Comparison of ENCODE assay signal across 8 cellular contexts in the genomic region with DNA sequence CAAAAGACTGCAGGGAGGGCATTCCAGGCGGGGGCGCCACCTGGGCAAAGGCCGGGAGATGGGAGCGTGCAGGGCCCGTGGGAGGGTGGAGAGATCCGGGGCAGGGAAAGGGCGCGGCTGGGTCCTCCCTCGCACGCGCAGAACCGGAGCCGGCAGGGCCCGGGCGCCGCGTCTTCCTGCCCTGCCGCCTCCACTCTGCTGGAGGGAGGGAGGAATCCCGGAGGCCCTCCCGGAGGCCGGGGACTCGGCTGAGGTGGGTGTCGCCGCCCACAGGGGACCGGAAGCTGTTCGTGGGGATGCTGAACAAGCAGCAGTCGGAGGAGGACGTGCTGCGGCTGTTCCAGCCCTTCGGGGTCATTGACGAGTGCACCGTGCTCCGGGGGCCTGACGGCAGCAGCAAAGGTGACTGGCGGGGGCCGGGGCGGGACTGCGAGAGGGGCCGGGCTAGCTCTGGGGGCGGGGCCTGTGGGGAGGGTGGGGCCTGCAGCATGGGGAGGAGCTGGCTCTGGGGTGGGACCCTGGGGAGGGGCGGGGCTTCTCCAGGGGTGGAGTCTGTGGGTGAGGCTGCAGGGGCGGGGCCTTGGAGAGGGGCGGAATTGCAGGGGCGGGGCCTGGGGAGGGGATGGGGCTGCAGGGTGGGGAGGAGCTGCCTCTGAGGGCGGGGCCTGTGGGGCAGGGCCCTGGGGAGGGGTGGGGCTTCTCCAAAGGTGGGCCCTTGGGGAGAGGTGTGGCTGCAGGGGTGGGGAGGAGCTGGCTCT. TPM values are rescaled to one million over a fixed set of nuclear protein-coding genes. Genes with fewer than 3 reads are reported as not detected.
DNase-seq lines count a peak whose midpoint lies in the region; ATAC-seq and TF ChIP-seq lines count a peak whose summit lies in the region.

No MANE protein-coding gene starts in this region.

- peaks cover 9% of the 10 kb centered on the region; the same call in 1 of the 2 replicates for H3K9me3 ChIP-seq in Caco-2

- no peak overlapping the region for H3K27ac Mint-ChIP-seq in Caco-2 (ENCODE audit: unreplicated experiment)
- peak overlapping the region; percentile 45 to 94 (median 88) for H3K27ac Mint-ChIP-seq in naive thymus-derived CD8-positive, alpha-beta T cell
- peak overlapping the region; percentile 41 for H3K27ac Mint-ChIP-seq in stimulated activated memory B cell treated with anti-CD40 and anti-IgM and Interleukin-4, amounts not matched to agents 10 μg/mL and 1 μg/mL and 100 μg/mL, for 72 hours

- H3K9me3 Mint-ChIP-seq in Caco-2 (ENCODE audit: unreplicated experiment): no peaks in the 10 kb centered on the region
- H3K9me3 Mint-ChIP-seq in naive thymus-derived CD8-positive, alpha-beta T cell: peaks cover 0 to 2% (median 0%) of the 10 kb centered on the region in 9 donors
- H3K9me3 Mint-ChIP-seq in stimulated activated memory B cell treated with anti-CD40 and anti-IgM and Interleukin-4, amounts not matched to agents 10 μg/mL and 1 μg/mL and 100 μg/mL, for 72 hours: peaks cover 5% of the 10 kb centered on the region

- no peaks in the 10 kb centered on the region for H3K27me3 ChIP-seq in Caco-2 (replicated peaks; ENCODE audit: control insufficient read depth, insufficient read depth, low read length)

- CTCF ChIA-PET in Caco-2 (lab: Charles Lee): interaction anchor here (0.5 to 1.1 kb wide), 7 partner anchors 8 to 258 kb away, joined by 3 to 5 read pairs (median 3); no protein-coding TSS in a partner anchor

- H3K36me3 Mint-ChIP-seq in Caco-2 (ENCODE audit: insufficient read depth, unreplicated experiment): no peaks in the 10 kb centered on the region
- H3K36me3 Mint-ChIP-seq in naive thymus-derived CD8-positive, alpha-beta T cell: no peaks in the 10 kb centered on the region
- no peaks in the 10 kb centered on the region for H3K36me3 Mint-ChIP-seq in stimulated activated memory B cell treated with anti-CD40 and anti-IgM and Interleukin-4, amounts not matched to agents 10 μg/mL and 1 μg/mL and 100 μg/mL, for 72 hours

- ATAC-seq in naive thymus-derived CD8-positive, alpha-beta T cell: peak; percentile 84 to 86
- peak; percentile 80 for ATAC-seq in stimulated activated memory B cell treated with anti-CD40 and anti-IgM and Interleukin-4, amounts not matched to agents 10 μg/mL and 1 μg/mL and 100 μg/mL, for 72 hours
- ATAC-seq in GM19397 (IDR thresholded peaks at IDR 0.05; ENCODE audit: unreplicated experiment): no peak

- intact Hi-C loops in Caco-2 (cut with micrococcal nuclease; ENCODE audit: unreplicated experiment): no loop called here

- no TSS peak for BruUV-seq in Caco-2 (replicated peaks; lab: Mats Ljungman, UMichigan)

- peak; percentile 68 to 86 for DNase-seq in Caco-2
- peak in 74 of 76 experiments; percentile 41 to 99 (median 93) for DNase-seq in HUDEP-2 (lab: John Stamatoyannopoulos, UW; ENCODE audit: unreplicated experiment in 76 of 76)
- peak; percentile 35 for DNase-seq in OCI-M2 (lab: John Stamatoyannopoulos, UW; ENCODE audit: unreplicated experiment)
- DNase-seq in activated T-cell treated with anti-CD3 and anti-CD28 coated beads for 1 hour (ENCODE audit: low read depth): peak; percentile 87
- no peak for DNase-seq in epithelial cell of proximal tubule (ENCODE audit: low read depth)
- peak; percentile 87 to 99 (median 95) for DNase-seq in naive thymus-derived CD8-positive, alpha-beta T cell

- H3K4me1 ChIP-seq in Caco-2: no peaks in the 10 kb centered on the region

- POLR2A ChIA-PET in Caco-2 (lab: Charles Lee): interaction anchor here (0.6 kb wide), 1 partner anchor 1794 kb away, joined by 5 read pairs; no protein-coding TSS in a partner anchor
- POLR2A ChIA-PET in naive thymus-derived CD8-positive, alpha-beta T cell (lab: Charles Lee): interaction anchor here (0.5 to 2.2 kb wide), 10 partner anchors 9 to 1067 kb away, joined by 3 to 10 read pairs (median 4); partner anchors contain the start of genes EEF2, NCLN and S1PR4

- H3K4me3 Mint-ChIP-seq in Caco-2 (ENCODE audit: unreplicated experiment): peak overlapping the region; percentile 78
- peak overlapping the region; percentile 81 to 94 (median 87) for H3K4me3 Mint-ChIP-seq in naive thymus-derived CD8-positive, alpha-beta T cell
- peak overlapping the region; percentile 82 for H3K4me3 Mint-ChIP-seq in stimulated activated memory B cell treated with anti-CD40 and anti-IgM and Interleukin-4, amounts not matched to agents 10 μg/mL and 1 μg/mL and 100 μg/mL, for 72 hours

- peaks cover 17% of the 10 kb centered on the region for H3K27me3 Mint-ChIP-seq in Caco-2 (ENCODE audit: insufficient read depth, unreplicated experiment)
- H3K27me3 Mint-ChIP-seq in naive thymus-derived CD8-positive, alpha-beta T cell: peaks cover 2 to 13% (median 9%) of the 10 kb centered on the region in 5 donors
- peaks cover 69% of the 10 kb centered on the region for H3K27me3 Mint-ChIP-seq in stimulated activated memory B cell treated with anti-CD40 and anti-IgM and Interleukin-4, amounts not matched to agents 10 μg/mL and 1 μg/mL and 100 μg/mL, for 72 hours

- TF ChIP-seq CTCF in Caco-2 (IDR thresholded peaks at IDR 0.05; ENCODE audit: insufficient read depth in 1 of 2, low read depth in 1 of 2, low read length in 1 of 2, severe bottlenecking in 1 of 2, unreplicated experiment in 1 of 2) (peak in 1 of 2 experiments; percentile 54), epithelial cell of proximal tubule (conservative IDR thresholded peaks at IDR 0.05; ENCODE audit: low read depth, low read length) (peak; percentile 54)

- H3K4me3 ChIP-seq in Caco-2 (ENCODE audit: low read depth, low read length) (peak overlapping the region; percentile 29), epithelial cell of proximal tubule (ENCODE audit: low read depth, low read length) (peak overlapping the region; percentile 54)

- no peaks in the 10 kb centered on the region for H3K36me3 ChIP-seq in Caco-2 (ENCODE audit: control insufficient read depth, insufficient read depth, low read length)

- H3K4me1 Mint-ChIP-seq in Caco-2 (ENCODE audit: low read depth, unreplicated experiment): peaks cover 14% of the 10 kb centered on the region
- peaks cover 9 to 24% (median 12%) of the 10 kb centered on the region in 4 donors for H3K4me1 Mint-ChIP-seq in naive thymus-derived CD8-positive, alpha-beta T cell
- peaks cover 11% of the 10 kb centered on the region for H3K4me1 Mint-ChIP-seq in stimulated activated memory B cell treated with anti-CD40 and anti-IgM and Interleukin-4, amounts not matched to agents 10 μg/mL and 1 μg/mL and 100 μg/mL, for 72 hours

RNA-seq across cellular contexts. Expression of gene CELF5, which starts 51.3 kb away (rescaled TPM):
- 0.07 TPM in 1 of 2 replicates, not detected in the other for total RNA-seq in Caco-2 (2022)
- not detected in 2 replicates for total RNA-seq in epithelial cell of proximal tubule
- total RNA-seq in naive thymus-derived CD8-positive, alpha-beta T cell: under 1 TPM; 0.23 to 0.41 TPM
- not detected for polyA plus RNA-seq in naive thymus-derived CD8-positive, alpha-beta T cell
